Comparison of ENCODE assay signal across 23 cellular contexts in genomic region chr2:9811679-9812511, GRCh38. TPM values are rescaled to one million over a fixed set of nuclear protein-coding genes. Genes with fewer than 3 reads are reported as not detected.
DNase-seq lines count a peak whose midpoint lies in the region; ATAC-seq and TF ChIP-seq lines count a peak whose summit lies in the region.
"Had no signal": no experiment of that assay in that cellular context is flagged by ENCODE, and none has a peak within 500 bp of the region (broad histone marks: within the 10 kb centered on the region; RNA-seq: fewer than 3 reads in every experiment).

No MANE protein-coding gene starts in this region.

- in situ Hi-C loops in GM13977 (cut with MboI; ENCODE audit: low pct_unique_long_range_greater_than_20kb, low sequenced_read_pairs, unreplicated experiment) (loop anchor here (10.0 kb wide), 1 partner anchor 243 kb away; no protein-coding TSS in a partner anchor), gastrocnemius medialis (cut with MboI; ENCODE audit: low sequenced_read_pairs in 4 of 4) (loop anchor here in 3 of 4 donors (10.0 to 25.0 kb wide), 2 partner anchors 225 to 233 kb away; partner anchors contain the start of gene KLF11 (in 3 of the 3))

- no peak for ATAC-seq in left lung
- peak; percentile 51 to 62 for ATAC-seq in gastrocnemius medialis
- no peak for ATAC-seq in HG02763 (IDR thresholded peaks at IDR 0.05; ENCODE audit: unreplicated experiment)
- no peak for ATAC-seq in upper lobe of right lung
- ATAC-seq: activated CD8-positive, alpha-beta T cell treated with anti-CD3 and anti-CD28 coated beads for 36 hours; CD8-positive, alpha-beta T cell; natural killer cell treated with Interleukin-12 subunit alpha and Interleukin-12 subunit beta and Interleukin-15 and Interleukin-18, amount 100 ng/mL, for 72 hours; Right ventricle myocardium inferior; stimulated activated memory B cell treated with anti-CD40 and anti-IgM and Interleukin-4, amounts not matched to agents 10 μg/mL and 1 μg/mL and 100 μg/mL, for 72 hours had no signal

- H3K4me3 ChIP-seq in WERI-Rb-1 (ENCODE audit: low read depth, low read length) (no peak overlapping the region), left lung (no peak overlapping the region), gastrocnemius medialis (no peak overlapping the region), upper lobe of right lung (no peak overlapping the region)
- H3K4me3 ChIP-seq: dorsolateral prefrontal cortex, testis had no signal

- H3K9me3 ChIP-seq in WERI-Rb-1 (ENCODE audit: severe bottlenecking) (no peaks in the 10 kb centered on the region), left lung (no peaks in the 10 kb centered on the region), gastrocnemius medialis (no peaks in the 10 kb centered on the region), upper lobe of right lung (no peaks in the 10 kb centered on the region)
- H3K9me3 ChIP-seq: testis had no signal

- TF ChIP-seq POLR2A in gastrocnemius medialis (IDR thresholded peaks at IDR 0.05), result no peak

- H3K36me3 ChIP-seq in WERI-Rb-1 (no peaks in the 10 kb centered on the region), left lung (no peaks in the 10 kb centered on the region), gastrocnemius medialis (no peaks in the 10 kb centered on the region), upper lobe of right lung (no peaks in the 10 kb centered on the region)

- H3K4me1 ChIP-seq in left lung (peaks cover 8 to 18% of the 10 kb centered on the region in 2 donors), gastrocnemius medialis (peaks cover 3 to 7% of the 10 kb centered on the region in 2 donors), upper lobe of right lung (peaks cover 11% of the 10 kb centered on the region)

- DNase-seq in GM13977 (ENCODE audit: low spot score), result peak; percentile 11
- peak; percentile 81 for DNase-seq in WERI-Rb-1
- peak; percentile 24 to 80 for DNase-seq in left lung
- no peak for DNase-seq in gastrocnemius medialis
- DNase-seq in COLO668 (lab: John Stamatoyannopoulos, UW; ENCODE audit: unreplicated experiment), result no peak
- no peak for DNase-seq in NCI-H146 treated with DMSO at 0.1 percent for 48 hours (lab: John Stamatoyannopoulos, UW; ENCODE audit: unreplicated experiment)
- no peak for DNase-seq in upper lobe of right lung
- DNase-seq: activated CD4-positive, CD25-positive, alpha-beta regulatory T cell treated with anti-CD3 and anti-CD28 coated beads, Interleukin-2, amount 50 U/mL, for 72 hours; activated CD8-positive, alpha-beta T cell treated with anti-CD3 and anti-CD28 coated beads for 36 hours; central memory CD4-positive, alpha-beta T cell; erythroblast; GDM1; NCI-H1930; NCI-H69; stimulated activated CD4-positive, alpha-beta T cell treated with anti-CD3 and anti-CD28 coated beads, Interleukin-2, amount 100 ng/mL, for 24 hours; testis had no signal

- no peak for TF ChIP-seq CTCF in GM13977 (IDR thresholded peaks at IDR 0.05; ENCODE audit: extremely low read depth, insufficient read depth, missing control alignments)
- no peak for TF ChIP-seq CTCF in WERI-Rb-1 (IDR thresholded peaks at IDR 0.05; ENCODE audit: low read depth, low read length)
- no peak for TF ChIP-seq CTCF in left lung (IDR thresholded peaks at IDR 0.05)
- TF ChIP-seq CTCF in gastrocnemius medialis (IDR thresholded peaks at IDR 0.05 in 4 of 5, conservative IDR thresholded peaks at IDR 0.05 in 1 of 5), result no peak
- no peak for TF ChIP-seq CTCF in upper lobe of right lung (IDR thresholded peaks at IDR 0.05)

- H3K27ac ChIP-seq in WERI-Rb-1 (peak overlapping the region; percentile 49), left lung (no peak overlapping the region), gastrocnemius medialis (peak overlapping the region in 2 of 4 donors; percentile 39 to 42), upper lobe of right lung (no peak overlapping the region)
- H3K27ac ChIP-seq: dorsolateral prefrontal cortex, KMS-11, testis had no signal

- H3K27me3 ChIP-seq in WERI-Rb-1 (ENCODE audit: insufficient read depth, low read depth, severe bottlenecking), result no peaks in the 10 kb centered on the region
- H3K27me3 ChIP-seq in left lung, result no peaks in the 10 kb centered on the region
- H3K27me3 ChIP-seq in gastrocnemius medialis, result no peaks in the 10 kb centered on the region
- no peaks in the 10 kb centered on the region for H3K27me3 ChIP-seq in upper lobe of right lung
- H3K27me3 ChIP-seq: testis had no signal

- intact Hi-C loops in left lung (cut with DNase I), result no loop called here
- intact Hi-C loops in gastrocnemius medialis (cut with DNase I; ENCODE audit: low total_unique reads), result loop anchor here (2.0 to 5.0 kb wide), 3 partner anchors 100 to 285 kb away; no protein-coding TSS in a partner anchor
- intact Hi-C loops in upper lobe of right lung (cut with DNase I), result loop anchor here (5.0 kb wide), 1 partner anchor 235 kb away; no protein-coding TSS in a partner anchor

RNA-seq across cellular contexts. Expression of gene TAF1B, which starts 31.4 kb away (rescaled TPM):
- 10 to 100 TPM; 22.0 to 22.1 TPM for total RNA-seq in left lung
- total RNA-seq in gastrocnemius medialis, result 1 to 10 TPM; 5.0 to 8.4 (median 7.3) TPM
- total RNA-seq in upper lobe of right lung, result 19.5 TPM

Comparison
In these comparisons a context has a peak if more than half of its experiments do, and no peak if none do; other contexts are left out.
1. DNase-seq: peak in GM13977 (single experiment), WERI-Rb-1 (single experiment) and left lung (2 of 2); none in gastrocnemius medialis (0 of 2), COLO668 (single experiment), NCI-H146 treated with DMSO at 0.1 percent for 48 hours (single experiment) and upper lobe of right lung (single experiment).
2. ATAC-seq: peak in gastrocnemius medialis (2 of 2); none in left lung (single experiment), HG02763 (single experiment) and upper lobe of right lung (single experiment).
3. intact Hi-C loops: an anchor here in gastrocnemius medialis (2.0 to 5.0 kb wide) and upper lobe of right lung (5.0 kb wide); none called in left lung.